In genomic region chr1:52919051-52919719, GRCh38 we compare ENCODE assay signal across 1 cellular context.
TF ChIP-seq lines count a peak whose summit lies in the region.

No MANE protein-coding gene starts in this region.

TF ChIP-seq in K562, 482 proteins besides CTCF, POLR2A, EP300 and RAD21:
- TF ChIP-seq SNAPC5 (CRISPR knock-in tag; IDR thresholded peaks at IDR 0.05) (no peak), MAFF (IDR thresholded peaks at IDR 0.05; ENCODE audit: low read length) (no peak), HSF4 (CRISPR knock-in tag; IDR thresholded peaks at IDR 0.05; ENCODE audit: borderline replicate concordance) (no peak), EZH2 (IDR thresholded peaks at IDR 0.05; ENCODE audit: borderline replicate concordance, low read depth, low read length) (no peak), ZNF766 (CRISPR knock-in tag; conservative IDR thresholded peaks at IDR 0.05) (no peak), RAD51 (IDR thresholded peaks at IDR 0.05; ENCODE audit: borderline replicate concordance, low read depth) (no peak), BCLAF1 (IDR thresholded peaks at IDR 0.05; ENCODE audit: borderline replicate concordance in 1 of 2, control insufficient read depth in 1 of 2, low read depth in 2 of 2, low read length in 1 of 2) (no peak), MTA1 (IDR thresholded peaks at IDR 0.05; ENCODE audit: borderline replicate concordance) (no peak), ZC3H8 (IDR thresholded peaks at IDR 0.05) (no peak), E4F1 (CRISPR knock-in tag; IDR thresholded peaks at IDR 0.05; ENCODE audit: borderline replicate concordance) (no peak), YBX1 (IDR thresholded peaks at IDR 0.05) (no peak), NUFIP1 (IDR thresholded peaks at IDR 0.05; ENCODE audit: partially characterized antibody) (no peak), ZNF57 (CRISPR knock-in tag; IDR thresholded peaks at IDR 0.05) (no peak), STAT5A (IDR thresholded peaks at IDR 0.05; ENCODE audit: borderline replicate concordance, low read length) (no peak)
TF ChIP-seq in K562: peak in this region for 0.
